In genomic region chr10:51076442-51076841, GRCh38 we compare ENCODE assay signal across 18 cellular contexts. TPM values are rescaled to one million over a fixed set of nuclear protein-coding genes. Genes with fewer than 3 reads are reported as not detected.
DNase-seq lines count a peak whose midpoint lies in the region; ATAC-seq and TF ChIP-seq lines count a peak whose summit lies in the region.
"Had no signal": no experiment of that assay in that cellular context is flagged by ENCODE, and none has a peak within 500 bp of the region (broad histone marks: within the 10 kb centered on the region; RNA-seq: fewer than 3 reads in every experiment).

No MANE protein-coding gene starts in this region.

- DNase-seq in AG10803 (ENCODE audit: low read depth) (no peak), MG63 (no peak), NCI-H1417 treated with DMSO at 0.1 percent for 48 hours (lab: John Stamatoyannopoulos, UW) (no peak), body of pancreas (no peak)
- DNase-seq in activated CD4-positive, alpha-beta T cell treated with anti-CD3 and anti-CD28 coated beads, Interleukin-2, amount 50 U/mL, for 4 hours, result no peak
- DNase-seq in activated CD4-positive, alpha-beta T cell treated with anti-CD3 and anti-CD28 coated beads for 48 hours, result no peak
- DNase-seq: activated naive CD8-positive, alpha-beta T cell treated with anti-CD3 and anti-CD28 coated beads, Interleukin-2, amount 10 ng/mL, durations not matched to agents 7 days and 5 days; activated T-cell treated with anti-CD3 and anti-CD28 coated beads, Interleukin-2, amount 50 U/mL, for 48 hours; EL; naive thymus-derived CD4-positive, alpha-beta T cell; NCI-H2081; NCI-H524; right lobe of liver; thyroid gland had no signal

- H3K36me3 ChIP-seq in MG63, result no peaks in the 10 kb centered on the region
- H3K36me3 ChIP-seq in iPS-18a (ENCODE audit: control insufficient read depth, low read depth, low read length), result no peaks in the 10 kb centered on the region
- H3K36me3 ChIP-seq in rectal smooth muscle tissue (ENCODE audit: control insufficient read depth, insufficient read depth, low read length), result no peaks in the 10 kb centered on the region
- no peaks in the 10 kb centered on the region for H3K36me3 ChIP-seq in body of pancreas (replicated peaks in 1 of 2; ENCODE audit: insufficient read depth in 1 of 2, low read depth in 2 of 2)
- H3K36me3 ChIP-seq: right lobe of liver, SJSA1, thyroid gland had no signal

- TF ChIP-seq POLR2A in body of pancreas (IDR thresholded peaks at IDR 0.05), result no peak

- no peak overlapping the region for H3K9ac ChIP-seq in iPS-18a (ENCODE audit: low read length)
- H3K9ac ChIP-seq in rectal smooth muscle tissue (ENCODE audit: low read length), result no peak overlapping the region

- H3K27ac ChIP-seq in iPS-18a (ENCODE audit: low read length), result no peak overlapping the region
- no peak overlapping the region for H3K27ac ChIP-seq in rectal smooth muscle tissue (ENCODE audit: low read depth, low read length)
- no peak overlapping the region for H3K27ac ChIP-seq in body of pancreas
- H3K27ac ChIP-seq: right lobe of liver, SJSA1, thyroid gland had no signal

- H3K27me3 ChIP-seq in MG63 (no peaks in the 10 kb centered on the region), iPS-18a (ENCODE audit: control insufficient read depth, insufficient read depth, low read length) (peaks cover 22% of the 10 kb centered on the region), rectal smooth muscle tissue (ENCODE audit: control insufficient read depth, insufficient read depth, low read length) (no peaks in the 10 kb centered on the region), body of pancreas (no peaks in the 10 kb centered on the region)
- H3K27me3 ChIP-seq: thyroid gland had no signal

- H3K4me3 ChIP-seq in AG10803 (ENCODE audit: low read length) (peak overlapping the region; percentile 5; the same call in 1 of the 2 replicates), MG63 (peak overlapping the region; percentile 74), iPS-18a (ENCODE audit: low read length) (peak overlapping the region; percentile 91), rectal smooth muscle tissue (ENCODE audit: low read length) (peak overlapping the region; percentile 91), body of pancreas (no peak overlapping the region)
- H3K4me3 ChIP-seq: right lobe of liver, SJSA1, thyroid gland had no signal

- ATAC-seq in body of pancreas, result no peak
- ATAC-seq: HepG2; naive thymus-derived CD4-positive, alpha-beta T cell; right lobe of liver had no signal

- TF ChIP-seq CTCF in AG10803 (conservative IDR thresholded peaks at IDR 0.05; ENCODE audit: low read length) (no peak), body of pancreas (IDR thresholded peaks at IDR 0.05) (no peak)

- H3K4me1 ChIP-seq in iPS-18a (ENCODE audit: control insufficient read depth, low read depth, low read length) (peaks cover 53% of the 10 kb centered on the region), rectal smooth muscle tissue (ENCODE audit: control insufficient read depth, insufficient read depth, low read length) (peaks cover 17% of the 10 kb centered on the region), body of pancreas (peaks cover 13% of the 10 kb centered on the region)

- H3K9me3 ChIP-seq in MG63, result no peaks in the 10 kb centered on the region
- no peaks in the 10 kb centered on the region for H3K9me3 ChIP-seq in iPS-18a (ENCODE audit: control insufficient read depth, low read depth, low read length)
- no peaks in the 10 kb centered on the region for H3K9me3 ChIP-seq in body of pancreas
- H3K9me3 ChIP-seq: right lobe of liver, SJSA1, thyroid gland had no signal

- intact Hi-C loops in body of pancreas (cut with DNase I), result no loop called here

- 64 to 72% methylated on average over 2 of the region's 2 CpGs for WGBS in body of pancreas, 2 donors

RNA-seq across cellular contexts. Expression of gene PRKG1, which starts 2.2 kb away (rescaled TPM):
- 3.9 and 5.9 TPM in 2 replicates for total RNA-seq in MG63 (2014; rRNA removed; shearing (Covaris generic); ENCODE audit: low replicate concordance)
- total RNA-seq in body of pancreas, result 10 to 100 TPM; 14.2 to 18.9 TPM
- total RNA-seq: activated naive CD8-positive, alpha-beta T cell treated with anti-CD3 and anti-CD28 coated beads, Interleukin-2, amount 10 ng/mL, durations not matched to agents 7 days and 5 days; HepG2; SJSA1 had no signal

Comparison
In these comparisons a context has a peak if more than half of its experiments do, and no peak if none do; other contexts are left out.
1. H3K4me3 ChIP-seq: peak in AG10803 (single experiment), MG63 (single experiment), iPS-18a (single experiment) and rectal smooth muscle tissue (single experiment); none in body of pancreas (0 of 2).